Comparison of ENCODE assay signal across 13 cellular contexts in genomic region chr11:76803023-76803422, GRCh38. TPM values are rescaled to one million over a fixed set of nuclear protein-coding genes. Genes with fewer than 3 reads are reported as not detected.
A peak's percentile ranks its signal among the peaks of the same experiment; 100 is the strongest.
DNase-seq lines count a peak whose midpoint lies in the region; ATAC-seq and TF ChIP-seq lines count a peak whose summit lies in the region.
"Had no signal": no experiment of that assay in that cellular context is flagged by ENCODE, and none has a peak within 500 bp of the region (broad histone marks: within the 10 kb centered on the region; RNA-seq: fewer than 3 reads in every experiment).

No MANE protein-coding gene starts in this region.

- H3K27ac ChIP-seq in GM23248 = peak overlapping the region; percentile 15; the same call in 1 of the 2 replicates
- H3K27ac ChIP-seq in right lobe of liver = peak overlapping the region in 2 of 3 donors; percentile 82 to 100
- peak overlapping the region in 3 of 4 donors; percentile 20 to 41 (median 41) for H3K27ac ChIP-seq in transverse colon
- H3K27ac ChIP-seq: parathyroid adenoma had no signal

- H3K36me3 ChIP-seq in GM23248 (ENCODE audit: low read depth) (no peaks in the 10 kb centered on the region), right lobe of liver (no peaks in the 10 kb centered on the region), transverse colon (no peaks in the 10 kb centered on the region)

- H3K4me1 ChIP-seq in GM23248 (ENCODE audit: insufficient read depth) (peaks cover 32% of the 10 kb centered on the region), right lobe of liver (peaks cover 0 to 51% (median 24%) of the 10 kb centered on the region in 4 donors), transverse colon (peaks cover 6 to 38% (median 22%) of the 10 kb centered on the region in 4 donors)
- H3K4me1 ChIP-seq: parathyroid adenoma had no signal

- intact Hi-C loops in right lobe of liver (cut with DNase I) (loop anchor here in 1 of 2 donors (10.0 kb wide), 1 partner anchor 232 kb away; the partner anchor contains the start of gene B3GNT6), transverse colon (cut with DNase I; ENCODE audit: low total_unique reads) (loop anchor here (2.0 to 10.0 kb wide), 2 partner anchors 76 to 1162 kb away; no protein-coding TSS in a partner anchor)

- ATAC-seq in right lobe of liver = peak in 3 of 4 donors; percentile 0 to 19 (median 2)
- ATAC-seq: mucosa of descending colon, WTC11 had no signal

- peak overlapping the region; percentile 25; the same call in 1 of the 2 replicates for H3K9ac ChIP-seq in GM23248
- H3K9ac ChIP-seq: parathyroid adenoma had no signal

- H3K9me3 ChIP-seq in GM23248 (ENCODE audit: low read depth) (no peaks in the 10 kb centered on the region), right lobe of liver (no peaks in the 10 kb centered on the region), transverse colon (no peaks in the 10 kb centered on the region)
- H3K9me3 ChIP-seq: mucosa of descending colon had no signal

- TF ChIP-seq EP300 in transverse colon (IDR thresholded peaks at IDR 0.05; ENCODE audit: low read depth) = no peak

- H4K20me1 ChIP-seq in GM23248 (ENCODE audit: insufficient read depth) = no peaks in the 10 kb centered on the region

- no peaks in the 10 kb centered on the region for H3K27me3 ChIP-seq in GM23248 (replicated peaks; ENCODE audit: insufficient read depth)
- H3K27me3 ChIP-seq in right lobe of liver = no peaks in the 10 kb centered on the region
- no peaks in the 10 kb centered on the region for H3K27me3 ChIP-seq in transverse colon

- DNase-seq in GM23248 = peak; percentile 72
- DNase-seq in epidermal melanocyte (ENCODE audit: insufficient read length, low spot score) = peak; percentile 53
- peak in 1 of 3 donors; percentile 75 for DNase-seq in right lobe of liver
- DNase-seq in transverse colon = no peak
- DNase-seq in UCSD-AML1 (lab: John Stamatoyannopoulos, UW; ENCODE audit: unreplicated experiment) = no peak
- DNase-seq in activated gamma-delta T cell (lab: John Stamatoyannopoulos, UW) = no peak
- no peak for DNase-seq in SHP77 treated with DMSO at 0.1 percent for 48 hours (lab: John Stamatoyannopoulos, UW)
- DNase-seq: activated naive CD8-positive, alpha-beta T cell treated with anti-CD3 and anti-CD28 coated beads, Interleukin-2, amount 10 ng/mL, durations not matched to agents 7 days and 5 days; COR-L47; mucosa of descending colon; NCI-H2029 had no signal

- in situ Hi-C loops in GM23248 (cut with MboI) = no loop called here
- in situ Hi-C loops in transverse colon (cut with MboI; ENCODE audit: low pct_ligation_motif_present in 1 of 4, low pct_unique_long_range_greater_than_20kb in 1 of 4, low sequenced_read_pairs in 3 of 4) = loop anchor here in 2 of 4 donors (5.0 to 25.0 kb wide), 2 partner anchors 66 to 234 kb away; partner anchors contain the start of gene B3GNT6 (in 2 of the 2)

- H2AFZ ChIP-seq in GM23248 = peak overlapping the region; percentile 18; the same call in 1 of the 2 replicates
- H2AFZ ChIP-seq: parathyroid adenoma had no signal

- H3K4me2 ChIP-seq in GM23248 (ENCODE audit: unreplicated experiment) = peak overlapping the region; percentile 41

- H3K9me2 ChIP-seq in GM23248 (ENCODE audit: insufficient read depth) = no peaks in the 10 kb centered on the region

- no peak for TF ChIP-seq POLR2A in right lobe of liver (IDR thresholded peaks at IDR 0.05)
- no peak for TF ChIP-seq POLR2A in transverse colon (IDR thresholded peaks at IDR 0.05)

- no peak for TF ChIP-seq CTCF in right lobe of liver (IDR thresholded peaks at IDR 0.05)
- no peak for TF ChIP-seq CTCF in transverse colon (IDR thresholded peaks at IDR 0.05)

- H3K4me3 ChIP-seq in GM23248 = no peak overlapping the region
- no peak overlapping the region for H3K4me3 ChIP-seq in right lobe of liver
- H3K4me3 ChIP-seq in transverse colon = no peak overlapping the region
- H3K4me3 ChIP-seq: mucosa of descending colon had no signal

- H3K79me2 ChIP-seq in GM23248 (ENCODE audit: insufficient read depth) = no peaks in the 10 kb centered on the region
- H3K79me2 ChIP-seq: parathyroid adenoma had no signal

- WGBS in GM23248 (ENCODE audit: low coverage in 1 of 2, low lambda C conversion rate in 2 of 2, missing lambda C conversion rate in 2 of 2), 2 experiments = 7% methylated on average over 3 of the region's 3 CpGs
- WGBS in right lobe of liver (ENCODE audit: insufficient coverage, low coverage, low lambda C conversion rate, missing lambda C conversion rate) = 12% methylated on average over 3 of the region's 3 CpGs
- 25 to 49% methylated on average over 2 to 3 of the region's 3 CpGs for WGBS in transverse colon (ENCODE audit: low coverage in 1 of 2), 2 donors

- H3F3A ChIP-seq in GM23248 (ENCODE audit: insufficient read depth) = peaks cover 20% of the 10 kb centered on the region

RNA-seq across cellular contexts. Expression of gene TSKU, which starts 19.9 kb away (rescaled TPM):
- 30.6 and 40.1 TPM in 2 replicates for total RNA-seq in GM23248 (2014; rRNA removed; shearing (Covaris generic))
- polyA plus RNA-seq in GM23248 (2016; fragmentation: Nextera tagmentation; extraction: Ambion mirVana) = 30.8 and 35.2 TPM in 2 replicates
- total RNA-seq in right lobe of liver (1,000 to 10,000 TPM in 1 of 6 experiments, 100 to 1,000 TPM in 4, 10 to 100 TPM in 1; 66.1 to 1,026 (median 278) TPM), transverse colon (10 to 100 TPM; 32.0 to 80.7 (median 63.4) TPM)

RNA-seq across cellular contexts. Expression of gene ACER3, which starts 57.7 kb away (rescaled TPM):
- total RNA-seq in GM23248 (2014; rRNA removed; shearing (Covaris generic)) = 10.2 and 37.9 TPM in 2 replicates
- polyA plus RNA-seq in GM23248 (2016; fragmentation: Nextera tagmentation; extraction: Ambion mirVana) = 9.1 and 12.0 TPM in 2 replicates
- total RNA-seq in right lobe of liver (10 to 100 TPM in 2 of 6 experiments, 1 to 10 TPM in 4; 5.1 to 11.6 (median 7.3) TPM), transverse colon (10 to 100 TPM in 3 of 4 donors, 1 to 10 TPM in 1; 8.8 to 72.2 (median 29.4) TPM)

Comparison
In these comparisons a context has a peak if more than half of its experiments do, and no peak if none do; other contexts are left out.
1. DNase-seq: peak in GM23248 (single experiment) and epidermal melanocyte (single experiment); none in transverse colon (single experiment), UCSD-AML1 (single experiment), activated gamma-delta T cell (single experiment) and SHP77 treated with DMSO at 0.1 percent for 48 hours (single experiment).
2. H3K27ac ChIP-seq: peak in every context shown above with its lines; median percentile 91 in right lobe of liver; 41 in transverse colon; 15 in GM23248.